8 cellular contexts compared by ENCODE assay signal in the genomic region with DNA sequence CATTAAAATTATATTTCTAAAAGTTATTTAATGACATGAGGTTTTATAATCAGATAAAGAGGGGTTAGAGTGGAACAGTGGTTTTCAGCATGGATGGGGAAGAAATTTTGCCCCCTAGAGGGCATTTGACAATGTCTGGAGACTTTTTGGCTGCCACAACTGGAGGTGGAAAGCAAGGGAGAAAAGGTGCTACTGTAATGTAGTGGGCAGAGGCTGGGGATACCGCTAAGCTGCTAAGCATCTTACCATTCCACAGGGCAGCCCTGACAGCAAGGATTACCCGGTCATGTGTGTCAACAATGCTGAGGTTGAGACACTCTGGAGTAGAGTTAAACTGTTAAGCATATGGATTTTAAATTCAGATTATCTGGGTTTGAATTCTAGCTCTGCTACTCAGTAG. TPM values are rescaled to one million over a fixed set of nuclear protein-coding genes. Genes with fewer than 3 reads are reported as not detected.
DNase-seq lines count a peak whose midpoint lies in the region; ATAC-seq lines count a peak whose summit lies in the region.

No MANE protein-coding gene starts in this region.

- H3K4me1 Mint-ChIP-seq in stimulated activated naive B cell treated with anti-CD40 and anti-IgM and Interleukin-4, amounts not matched to agents 10 μg/mL and 1 μg/mL and 100 μg/mL, for 72 hours: no peaks in the 10 kb centered on the region
- H3K4me1 Mint-ChIP-seq in activated naive CD4-positive, alpha-beta T cell treated with anti-CD3 and anti-CD28 coated beads for 36 hours (ENCODE audit: low read depth): no peaks in the 10 kb centered on the region

- peak; percentile 21 for DNase-seq in SIG-M5 treated with dmso at 0.1 percent for 504 hours (lab: John Stamatoyannopoulos, UW; ENCODE audit: unreplicated experiment)
- DNase-seq in SIG-M5 (lab: John Stamatoyannopoulos, UW): no peak
- peak; percentile 21 for DNase-seq in NCI-H2029 treated with DMSO at 0.1 percent for 48 hours (lab: John Stamatoyannopoulos, UW)
- peak; percentile 20 for DNase-seq in dermis blood vessel endothelial cell
- no peak for DNase-seq in stimulated activated naive B cell treated with anti-CD40 and anti-IgM and Interleukin-4, amounts not matched to agents 10 μg/mL and 1 μg/mL and 100 μg/mL, for 72 hours
- no peak for DNase-seq in GDM1 (lab: John Stamatoyannopoulos, UW)
- no peak for DNase-seq in central memory CD4-positive, alpha-beta T cell
- DNase-seq in activated naive CD4-positive, alpha-beta T cell treated with anti-CD3 and anti-CD28 coated beads for 36 hours: no peak

- no peaks in the 10 kb centered on the region for H3K36me3 Mint-ChIP-seq in stimulated activated naive B cell treated with anti-CD40 and anti-IgM and Interleukin-4, amounts not matched to agents 10 μg/mL and 1 μg/mL and 100 μg/mL, for 72 hours
- H3K36me3 Mint-ChIP-seq in activated naive CD4-positive, alpha-beta T cell treated with anti-CD3 and anti-CD28 coated beads for 36 hours (ENCODE audit: low read depth): no peaks in the 10 kb centered on the region

- H3K27me3 Mint-ChIP-seq in stimulated activated naive B cell treated with anti-CD40 and anti-IgM and Interleukin-4, amounts not matched to agents 10 μg/mL and 1 μg/mL and 100 μg/mL, for 72 hours: no peaks in the 10 kb centered on the region
- H3K27me3 Mint-ChIP-seq in activated naive CD4-positive, alpha-beta T cell treated with anti-CD3 and anti-CD28 coated beads for 36 hours (ENCODE audit: low read depth): peaks cover 4% of the 10 kb centered on the region

- no peak overlapping the region for H3K4me3 Mint-ChIP-seq in stimulated activated naive B cell treated with anti-CD40 and anti-IgM and Interleukin-4, amounts not matched to agents 10 μg/mL and 1 μg/mL and 100 μg/mL, for 72 hours
- H3K4me3 Mint-ChIP-seq in activated naive CD4-positive, alpha-beta T cell treated with anti-CD3 and anti-CD28 coated beads for 36 hours: no peak overlapping the region

- intact Hi-C loops in activated naive CD4-positive, alpha-beta T cell treated with anti-CD3 and anti-CD28 coated beads for 36 hours (cut with micrococcal nuclease): loop anchor here (1.0 to 2.0 kb wide), 2 partner anchors 234 to 346 kb away; no protein-coding TSS in a partner anchor

- H3K9me3 Mint-ChIP-seq in stimulated activated naive B cell treated with anti-CD40 and anti-IgM and Interleukin-4, amounts not matched to agents 10 μg/mL and 1 μg/mL and 100 μg/mL, for 72 hours: no peaks in the 10 kb centered on the region
- H3K9me3 Mint-ChIP-seq in activated naive CD4-positive, alpha-beta T cell treated with anti-CD3 and anti-CD28 coated beads for 36 hours: no peaks in the 10 kb centered on the region

- CTCF ChIA-PET in activated naive CD4-positive, alpha-beta T cell treated with anti-CD3 and anti-CD28 coated beads for 36 hours (lab: Charles Lee): interaction anchor here (1.0 to 7.9 kb wide), 3 partner anchors 12 to 235 kb away, joined by 4 to 83 read pairs (median 4); no protein-coding TSS in a partner anchor

- ATAC-seq in stimulated activated naive B cell treated with anti-CD40 and anti-IgM and Interleukin-4, amounts not matched to agents 10 μg/mL and 1 μg/mL and 100 μg/mL, for 72 hours (replicated peaks): peak; percentile 39 to 55

- no peak overlapping the region for H3K27ac Mint-ChIP-seq in stimulated activated naive B cell treated with anti-CD40 and anti-IgM and Interleukin-4, amounts not matched to agents 10 μg/mL and 1 μg/mL and 100 μg/mL, for 72 hours
- H3K27ac Mint-ChIP-seq in activated naive CD4-positive, alpha-beta T cell treated with anti-CD3 and anti-CD28 coated beads for 36 hours: no peak overlapping the region

RNA-seq across cellular contexts. Expression of a gene that starts 52.9 kb away (rescaled TPM):
- total RNA-seq in dermis blood vessel endothelial cell: not detected in 2 replicates
- not detected for total RNA-seq in activated naive CD4-positive, alpha-beta T cell treated with anti-CD3 and anti-CD28 coated beads for 36 hours

Comparison
In these comparisons a context has a peak if more than half of its experiments do, and no peak if none do; other contexts are left out.
1. DNase-seq: peak in SIG-M5 treated with dmso at 0.1 percent for 504 hours (single experiment), NCI-H2029 treated with DMSO at 0.1 percent for 48 hours (single experiment) and dermis blood vessel endothelial cell (single experiment); none in SIG-M5 (single experiment), stimulated activated naive B cell treated with anti-CD40 and anti-IgM and Interleukin-4, amounts not matched to agents 10 μg/mL and 1 μg/mL and 100 μg/mL, for 72 hours (single experiment), GDM1 (single experiment), central memory CD4-positive, alpha-beta T cell (single experiment) and activated naive CD4-positive, alpha-beta T cell treated with anti-CD3 and anti-CD28 coated beads for 36 hours (single experiment).